ENCODE assay signal across 8 cellular contexts in the genomic region with DNA sequence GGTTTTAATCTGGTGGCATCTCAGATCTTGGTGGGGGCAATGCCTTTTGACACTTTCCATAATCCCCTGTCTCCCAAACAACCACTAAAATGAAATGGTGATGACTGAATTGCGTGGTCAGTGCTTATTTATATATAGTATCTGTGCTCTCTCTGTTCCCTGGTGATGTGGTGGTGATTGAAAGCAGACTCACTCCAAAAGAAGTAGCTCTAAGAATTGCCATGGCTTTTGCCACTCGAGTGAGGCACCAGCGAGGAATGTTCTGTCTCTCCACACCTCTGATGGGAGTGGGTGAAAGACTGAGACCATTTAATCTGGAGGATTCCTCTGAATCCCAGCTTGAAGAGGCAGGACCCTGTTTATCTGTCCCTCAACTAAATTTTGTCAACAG. TPM values are rescaled to one million over a fixed set of nuclear protein-coding genes. Genes with fewer than 3 reads are reported as not detected.
DNase-seq lines count a peak whose midpoint lies in the region; ATAC-seq lines count a peak whose summit lies in the region.

No MANE protein-coding gene starts in this region.

- WGBS in mesodermal cell (ENCODE audit: insufficient coverage in 2 of 2), 2 experiments: 25 to 40% methylated on average over 1 to 2 of the region's 3 CpGs

- peak overlapping the region; percentile 7 for H3K27ac ChIP-seq in cingulate gyrus (ENCODE audit: low read depth, low read length)
- peak overlapping the region; percentile 97 for H3K27ac ChIP-seq in mesodermal cell (ENCODE audit: low read depth, low read length, severe bottlenecking)

- peaks cover 50% of the 10 kb centered on the region for H3K4me1 ChIP-seq in mesodermal cell (ENCODE audit: control insufficient read depth, insufficient read depth, low read length, poor library complexity, severe bottlenecking)

- DNase-seq in AG20443 (ENCODE audit: low spot score) (peak; percentile 44), MG63 (peak; percentile 70), NCI-H2171 treated with DMSO at 0.1 percent for 48 hours (lab: John Stamatoyannopoulos, UW) (no peak)

- H3K4me3 ChIP-seq in MG63: no peak overlapping the region; the same call in 1 of the 2 replicates
- H3K4me3 ChIP-seq in mesodermal cell (ENCODE audit: extremely low read depth, insufficient read depth, low read length, poor library complexity, severe bottlenecking): peak overlapping the region; percentile 86

- ATAC-seq in HG03442 (IDR thresholded peaks at IDR 0.05; ENCODE audit: unreplicated experiment) (no peak), HG03097 (IDR thresholded peaks at IDR 0.05; ENCODE audit: low FRiP score, unreplicated experiment) (no peak), GM19395 (IDR thresholded peaks at IDR 0.05; ENCODE audit: unreplicated experiment) (no peak)

- H3K36me3 ChIP-seq in MG63 (peaks cover 3% of the 10 kb centered on the region), mesodermal cell (ENCODE audit: control insufficient read depth, insufficient read depth, low read length) (peaks cover 36% of the 10 kb centered on the region)

- H3K9me3 ChIP-seq in MG63: no peaks in the 10 kb centered on the region
- H3K9me3 ChIP-seq in mesodermal cell (ENCODE audit: control insufficient read depth, low read length): no peaks in the 10 kb centered on the region

- H3K27me3 ChIP-seq in MG63: no peaks in the 10 kb centered on the region

RNA-seq across cellular contexts. Expression of gene DUSP5, which starts 2.8 kb away (rescaled TPM):
- total RNA-seq in MG63 (2014; rRNA removed; shearing (Covaris generic); ENCODE audit: low replicate concordance): 0.59 TPM in 1 of 2 replicates, not detected in the other
- 31.4 TPM for polyA plus RNA-seq in mesodermal cell (2013, experiment 1 of 2)
- polyA plus RNA-seq in mesodermal cell (2013, experiment 2 of 2): 25.9 TPM
